8 cellular contexts compared by ENCODE assay signal in genomic region chr12:51172515-51173431, GRCh38. TPM values are rescaled to one million over a fixed set of nuclear protein-coding genes. Genes with fewer than 3 reads are reported as not detected.
A peak's percentile ranks its signal among the peaks of the same experiment; 100 is the strongest.
DNase-seq lines count a peak whose midpoint lies in the region; ATAC-seq and TF ChIP-seq lines count a peak whose summit lies in the region.

Gene TFCP2, minus strand, starts transcription at chr12:51173135. Its CDS starts 713 bp downstream, at chr12:51172422.

- no peaks in the 10 kb centered on the region for H3K9me3 Mint-ChIP-seq in activated T-cell treated with anti-CD3 and anti-CD28 coated beads, Interleukin-2, amount 50 U/mL, for 24 hours

- in situ Hi-C loops in IMR-90 (cut with MboI; ENCODE audit: low sequenced_read_pairs), result no loop called here

- peak within 1 kb of the TSS; percentile 94 for H2AK9ac ChIP-seq in IMR-90 (replicated peaks; ENCODE audit: low read depth, low read length, poor library complexity)

- H3K27ac ChIP-seq in IMR-90 (ENCODE audit: insufficient read depth, low read length), result peak within 1 kb of the TSS; percentile 95
- peak within 1 kb of the TSS; percentile 98 to 99 for H3K27ac ChIP-seq in mucosa of rectum (ENCODE audit: low read depth in 2 of 2, low read length in 2 of 2)

- H3K4me2 ChIP-seq in IMR-90 (ENCODE audit: low read depth, low read length), result peak within 1 kb of the TSS; percentile 84

- 1% methylated on average over 33 of the region's 58 CpGs; no CpG with 5 or more reads in 1 of the 2 experiments for WGBS in IMR-90 (ENCODE audit: extremely low coverage in 2 of 2, insufficient read length in 1 of 2), 2 experiments

- peak within 1 kb of the TSS; percentile 57 for H3K4me3 ChIP-seq in IMR-90 (ENCODE audit: insufficient read depth, low read depth, low read length)
- peak within 1 kb of the TSS; percentile 98 to 100 for H3K4me3 ChIP-seq in mucosa of rectum (ENCODE audit: low read length in 2 of 2)

- peak within 1 kb of the TSS; percentile 100 for H4K91ac ChIP-seq in IMR-90 (ENCODE audit: insufficient read depth, low read depth, low read length)

- peak within 1 kb of the TSS; percentile 86 for H3K23ac ChIP-seq in IMR-90 (ENCODE audit: low read depth, low read length)

- H2BK120ac ChIP-seq in IMR-90 (ENCODE audit: low read depth, low read length), result peak within 1 kb of the TSS; percentile 99

- POLR2A ChIA-PET in IMR-90 (lab: Charles Lee; ENCODE audit: unreplicated experiment), result no interaction called here

- H4K5ac ChIP-seq in IMR-90 (ENCODE audit: low read depth, low read length), result peak within 1 kb of the TSS; percentile 92

- H3K14ac ChIP-seq in IMR-90 (replicated peaks; ENCODE audit: low read depth, low read length), result peak within 1 kb of the TSS; percentile 99

- BruUV-seq in IMR-90 (replicated peaks; lab: Mats Ljungman, UMichigan), result no TSS peak

- peak; percentile 21; the same call in 1 of the 2 replicates for TF ChIP-seq RAD21 in IMR-90 (IDR thresholded peaks at IDR 0.05; ENCODE audit: low read length)

- H3K9me3 ChIP-seq in IMR-90 (ENCODE audit: control insufficient read depth, insufficient read depth, low read length) (no peaks in the 10 kb centered on the region), mucosa of rectum (ENCODE audit: control insufficient read depth in 2 of 2, low read length in 2 of 2) (no peaks in the 10 kb centered on the region)

- H3K18ac ChIP-seq in IMR-90 (ENCODE audit: low read depth, low read length), result peak within 1 kb of the TSS; percentile 87

- peak within 1 kb of the TSS; percentile 83 for H2BK20ac ChIP-seq in IMR-90 (ENCODE audit: low read depth, low read length)

- H3K36me3 Mint-ChIP-seq in activated T-cell treated with anti-CD3 and anti-CD28 coated beads, Interleukin-2, amount 50 U/mL, for 24 hours (ENCODE audit: low read depth), result peaks cover 10% of the 10 kb centered on the region

- intact Hi-C loops in IMR-90 (cut with micrococcal nuclease), result loop anchor here (2.0 to 5.0 kb wide), 2 partner anchors 45 to 66 kb away; partner anchors contain the start of gene DAZAP2

- peak within 1 kb of the TSS; percentile 100 for H3K4ac ChIP-seq in IMR-90 (ENCODE audit: low read depth, low read length)

- peak within 1 kb of the TSS; percentile 76 for H3K27ac Mint-ChIP-seq in activated T-cell treated with anti-CD3 and anti-CD28 coated beads, Interleukin-2, amount 50 U/mL, for 24 hours

- H3K9me1 ChIP-seq in IMR-90 (ENCODE audit: insufficient read depth, low read length), result peaks cover 3% of the 10 kb centered on the region

- peak within 1 kb of the TSS; percentile 59 for H2AK5ac ChIP-seq in IMR-90 (ENCODE audit: low read depth, low read length)

- peak within 1 kb of the TSS; percentile 98 for H3K56ac ChIP-seq in IMR-90 (ENCODE audit: extremely low read depth, insufficient read depth, low read length)

- peak; percentile 95 for DNase-seq in DMS114 treated with DMSO at 0.1 percent for 48 hours (lab: John Stamatoyannopoulos, UW; ENCODE audit: unreplicated experiment)
- peak; percentile 97 for DNase-seq in IMR-90
- DNase-seq in activated T-cell treated with anti-CD3 and anti-CD28 coated beads, Interleukin-2, amount 50 U/mL, for 24 hours, result peak; percentile 92
- peak; percentile 96 to 97 for DNase-seq in erythroblast (lab: John Stamatoyannopoulos, UW)
- peak; percentile 82 to 87 for DNase-seq in stimulated activated CD8-positive, alpha-beta memory T cell treated with anti-CD3 and anti-CD28 coated beads, Interleukin-4, amount 100 ng/mL, for 4 hours (ENCODE audit: low read depth in 2 of 2, low spot score in 1 of 2)

- TF ChIP-seq POLR2A in IMR-90 (IDR thresholded peaks at IDR 0.05; ENCODE audit: low read depth, low read length) (peak; percentile 76), erythroblast (IDR thresholded peaks at IDR 0.05; ENCODE audit: low read length) (peak; percentile 84)

- H4K8ac ChIP-seq in IMR-90 (ENCODE audit: low read depth in 2 of 2, low read length in 2 of 2), result peak within 1 kb of the TSS; percentile 94 to 99

- peaks cover 18% of the 10 kb centered on the region for H3K4me1 Mint-ChIP-seq in activated T-cell treated with anti-CD3 and anti-CD28 coated beads, Interleukin-2, amount 50 U/mL, for 24 hours (ENCODE audit: low read depth)

- CTCF ChIA-PET in IMR-90 (lab: Yijun Ruan, JAX), result no interaction called here

- H3K4me3 Mint-ChIP-seq in activated T-cell treated with anti-CD3 and anti-CD28 coated beads, Interleukin-2, amount 50 U/mL, for 24 hours, result no peak within 1 kb of the TSS

- H3K27me3 Mint-ChIP-seq in activated T-cell treated with anti-CD3 and anti-CD28 coated beads, Interleukin-2, amount 50 U/mL, for 24 hours, result no peaks in the 10 kb centered on the region

- TF ChIP-seq CTCF in IMR-90 (conservative IDR thresholded peaks at IDR 0.05; ENCODE audit: low read depth, low read length), result no peak

- no peaks in the 10 kb centered on the region for H3K27me3 ChIP-seq in IMR-90 (ENCODE audit: control insufficient read depth, insufficient read depth, low read length)
- H3K27me3 ChIP-seq in mucosa of rectum (ENCODE audit: control insufficient read depth in 2 of 2, insufficient read depth in 2 of 2, low read length in 2 of 2), result no peaks in the 10 kb centered on the region

- H3K9ac ChIP-seq in IMR-90 (ENCODE audit: low read depth, low read length) (peak within 1 kb of the TSS; percentile 91), mucosa of rectum (ENCODE audit: low read depth in 1 of 2, low read length in 2 of 2) (peak within 1 kb of the TSS; percentile 96 to 99)

- H3K4me1 ChIP-seq in IMR-90 (ENCODE audit: control insufficient read depth, insufficient read depth, low read length), result no peaks in the 10 kb centered on the region
- H3K4me1 ChIP-seq in mucosa of rectum (ENCODE audit: control insufficient read depth in 2 of 2, insufficient read depth in 2 of 2, low read length in 2 of 2), result peaks cover 6 to 8% of the 10 kb centered on the region in 2 donors

- H3K79me1 ChIP-seq in IMR-90 (ENCODE audit: low read depth in 1 of 2, low read length in 2 of 2), result peaks cover 7 to 34% of the 10 kb centered on the region in 2 experiments

- ATAC-seq in GM21529 (IDR thresholded peaks at IDR 0.05; ENCODE audit: unreplicated experiment) (peak; percentile 93), IMR-90 (ENCODE audit: low read depth) (peak; percentile 96)

- H3K36me3 ChIP-seq in IMR-90 (ENCODE audit: control insufficient read depth, insufficient read depth, low read length), result no peaks in the 10 kb centered on the region
- no peaks in the 10 kb centered on the region for H3K36me3 ChIP-seq in mucosa of rectum (ENCODE audit: control insufficient read depth in 2 of 2, insufficient read depth in 2 of 2, low read length in 2 of 2)

- H2AFZ ChIP-seq in IMR-90 (replicated peaks; ENCODE audit: low read length, poor library complexity), result peak within 1 kb of the TSS; percentile 97

- dilution Hi-C loops in IMR-90 (cut with HindIII; ENCODE audit: low sequenced_read_pairs, unreplicated experiment), result no loop called here

- peaks cover 8% of the 10 kb centered on the region for H4K20me1 ChIP-seq in IMR-90 (ENCODE audit: insufficient read depth, low read length)

- peak within 1 kb of the TSS; percentile 91 for H2BK5ac ChIP-seq in IMR-90 (ENCODE audit: low read depth, low read length, poor library complexity, severe bottlenecking)

- H2BK15ac ChIP-seq in IMR-90 (ENCODE audit: low read depth, low read length), result peak within 1 kb of the TSS; percentile 98; the same call in 2 of the 3 replicates

TF ChIP-seq in IMR-90, 13 proteins besides CTCF, POLR2A, EP300 and RAD21 (continues in another document):
- TF ChIP-seq USF2 (IDR thresholded peaks at IDR 0.05; ENCODE audit: low read depth, low read length) (peak; percentile 65), MAZ (IDR thresholded peaks at IDR 0.05; ENCODE audit: borderline replicate concordance, low read depth, low read length) (peak; percentile 95), FOS (IDR thresholded peaks at IDR 0.05; ENCODE audit: low read depth, low read length) (peak; percentile 18; the same call in 1 of the 2 replicates)

TF ChIP-seq in PFSK-1, 5 proteins besides CTCF, POLR2A, EP300 and RAD21:
- TF ChIP-seq TAF1 (IDR thresholded peaks at IDR 0.05; ENCODE audit: borderline replicate concordance, insufficient read depth, low read length), result peak; percentile 71
- peak; percentile 72 for TF ChIP-seq POLR2AphosphoS5 (IDR thresholded peaks at IDR 0.05; ENCODE audit: low read depth, low read length)
- no peak for TF ChIP-seq REST (IDR thresholded peaks at IDR 0.05; ENCODE audit: insufficient read depth in 1 of 2, low read depth in 2 of 2, low read length in 2 of 2)
- TF ChIP-seq SIN3A (IDR thresholded peaks at IDR 0.05; ENCODE audit: borderline replicate concordance, insufficient read depth, low read length), result no peak; the same call in 1 of the 2 replicates
- TF ChIP-seq FOXP2 (optimal IDR thresholded peaks at IDR 0.05; ENCODE audit: borderline replicate concordance, extremely low read depth, extremely low read length, insufficient read depth), result peak; percentile 8

RNA-seq across cellular contexts. Expression of gene TFCP2, which starts in this region (rescaled TPM):
- 10.0 and 13.3 TPM in 2 replicates for total RNA-seq in IMR-90 (2012; rRNA removed)
- polyA plus RNA-seq in IMR-90 (2012; rRNA removed), result 13.8 and 15.4 TPM in 2 replicates
- polyA plus RNA-seq in IMR-90 (2012; cell fraction: cytosol; rRNA removed), result 4.6 and 9.0 TPM in 2 replicates
- polyA plus RNA-seq in IMR-90 (2012; cell fraction: nucleus; rRNA removed; ENCODE audit: low replicate concordance), result 3.1 and 19.2 TPM in 2 replicates
- 19.1 TPM for polyA plus RNA-seq in PFSK-1 (2012; ENCODE audit: insufficient read length, low read depth)

Comparison
In these comparisons a context has a peak if more than half of its experiments do, and no peak if none do; other contexts are left out.
1. Peak in every context shown above with its lines: DNase-seq, ATAC-seq, H3K4me3 ChIP-seq and H3K27ac ChIP-seq.